Comparison of ENCODE assay signal across 1 cellular context in genomic region chr12:47852096-47852571, GRCh38.
TF ChIP-seq lines count a peak whose summit lies in the region.

No MANE protein-coding gene starts in this region.

TF ChIP-seq in HepG2, 621 proteins besides CTCF, POLR2A, EP300 and RAD21 (continued from another document and continues in another):
- TF ChIP-seq MEF2D (CRISPR knock-in tag; IDR thresholded peaks at IDR 0.05): peak; percentile 71; the same call in 1 of the 2 replicates
- no peak for TF ChIP-seq KAT7 (CRISPR knock-in tag; IDR thresholded peaks at IDR 0.05; ENCODE audit: borderline replicate concordance)
- TF ChIP-seq ZFP41 (CRISPR knock-in tag; IDR thresholded peaks at IDR 0.05; ENCODE audit: borderline replicate concordance): no peak
- TF ChIP-seq ZNF292 (CRISPR knock-in tag; IDR thresholded peaks at IDR 0.05; ENCODE audit: borderline replicate concordance, low read depth): peak; percentile 76; the same call in 1 of the 2 replicates
- TF ChIP-seq PAX8 (CRISPR knock-in tag; IDR thresholded peaks at IDR 0.05; ENCODE audit: borderline replicate concordance): no peak
- TF ChIP-seq NAIF1 (CRISPR knock-in tag; IDR thresholded peaks at IDR 0.05; ENCODE audit: borderline replicate concordance): no peak
- TF ChIP-seq GFI1 (CRISPR knock-in tag; IDR thresholded peaks at IDR 0.05; ENCODE audit: borderline replicate concordance): no peak
- TF ChIP-seq PITX1 (CRISPR knock-in tag; IDR thresholded peaks at IDR 0.05): peak; percentile 39; the same call in 1 of the 2 replicates
- no peak for TF ChIP-seq JDP2 (CRISPR knock-in tag; IDR thresholded peaks at IDR 0.05; ENCODE audit: borderline replicate concordance)
- no peak for TF ChIP-seq RAD51 (IDR thresholded peaks at IDR 0.05; ENCODE audit: borderline replicate concordance)
- TF ChIP-seq ZNF773 (CRISPR knock-in tag; IDR thresholded peaks at IDR 0.05; ENCODE audit: borderline replicate concordance): no peak
- TF ChIP-seq ZMYM4 (CRISPR knock-in tag; IDR thresholded peaks at IDR 0.05): 0 out of 2 replicates have a peak, but pooled peaks have one; percentile 10
- TF ChIP-seq ZNF329 (CRISPR knock-in tag; IDR thresholded peaks at IDR 0.05; ENCODE audit: low read depth): no peak
- TF ChIP-seq ZNF296 (CRISPR knock-in tag; conservative IDR thresholded peaks at IDR 0.05): no peak
- TF ChIP-seq JUN (CRISPR knock-in tag; IDR thresholded peaks at IDR 0.05): no peak
- TF ChIP-seq ZNF639 (CRISPR knock-in tag; conservative IDR thresholded peaks at IDR 0.05): no peak
- TF ChIP-seq MTF2 (CRISPR knock-in tag; IDR thresholded peaks at IDR 0.05; ENCODE audit: borderline replicate concordance): no peak
- TF ChIP-seq ZNF331 (CRISPR knock-in tag; IDR thresholded peaks at IDR 0.05): peak; percentile 18; the same call in 1 of the 2 replicates
- TF ChIP-seq TAF15 (IDR thresholded peaks at IDR 0.05; ENCODE audit: low read depth, low read length, poor library complexity, severe bottlenecking): no peak
- no peak for TF ChIP-seq GMEB2 (CRISPR knock-in tag; IDR thresholded peaks at IDR 0.05; ENCODE audit: low read depth)
- TF ChIP-seq NFKBIZ (CRISPR knock-in tag; IDR thresholded peaks at IDR 0.05): no peak
- TF ChIP-seq ZNF672 (CRISPR knock-in tag; IDR thresholded peaks at IDR 0.05): no peak
- TF ChIP-seq ZNF44 (CRISPR knock-in tag; IDR thresholded peaks at IDR 0.05): no peak
- TF ChIP-seq ARNT (IDR thresholded peaks at IDR 0.05): no peak
- TF ChIP-seq RBFOX2 (IDR thresholded peaks at IDR 0.05; ENCODE audit: low read depth, low read length): no peak
- 0 out of 2 replicates have a peak, but pooled peaks have one; percentile 34 for TF ChIP-seq ZIK1 (CRISPR knock-in tag; IDR thresholded peaks at IDR 0.05; ENCODE audit: borderline replicate concordance, low read depth)
- TF ChIP-seq ZNF24 (IDR thresholded peaks at IDR 0.05): no peak
- TF ChIP-seq ZSCAN29 (CRISPR knock-in tag; conservative IDR thresholded peaks at IDR 0.05): peak; percentile 99
- no peak for TF ChIP-seq MAF1 (CRISPR knock-in tag; IDR thresholded peaks at IDR 0.05; ENCODE audit: borderline replicate concordance)
- TF ChIP-seq ZNF788 (CRISPR knock-in tag; IDR thresholded peaks at IDR 0.05; ENCODE audit: borderline replicate concordance): peak; percentile 41; the same call in 1 of the 2 replicates
- TF ChIP-seq, protein P1, sequence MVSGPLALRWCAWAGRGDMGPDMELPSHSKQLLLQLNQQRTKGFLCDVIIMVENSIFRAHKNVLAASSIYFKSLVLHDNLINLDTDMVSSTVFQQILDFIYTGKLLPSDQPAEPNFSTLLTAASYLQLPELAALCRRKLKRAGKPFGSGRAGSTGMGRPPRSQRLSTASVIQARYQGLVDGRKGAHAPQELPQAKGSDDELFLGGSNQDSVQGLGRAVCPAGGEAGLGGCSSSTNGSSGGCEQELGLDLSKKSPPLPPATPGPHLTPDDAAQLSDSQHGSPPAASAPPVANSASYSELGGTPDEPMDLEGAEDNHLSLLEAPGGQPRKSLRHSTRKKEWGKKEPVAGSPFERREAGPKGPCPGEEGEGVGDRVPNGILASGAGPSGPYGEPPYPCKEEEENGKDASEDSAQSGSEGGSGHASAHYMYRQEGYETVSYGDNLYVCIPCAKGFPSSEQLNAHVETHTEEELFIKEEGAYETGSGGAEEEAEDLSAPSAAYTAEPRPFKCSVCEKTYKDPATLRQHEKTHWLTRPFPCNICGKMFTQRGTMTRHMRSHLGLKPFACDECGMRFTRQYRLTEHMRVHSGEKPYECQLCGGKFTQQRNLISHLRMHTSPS (CRISPR knock-in tag; IDR thresholded peaks at IDR 0.05; ENCODE audit: low read depth): no peak
- no peak for TF ChIP-seq CREBL2 (CRISPR knock-in tag; IDR thresholded peaks at IDR 0.05; ENCODE audit: borderline replicate concordance)
- TF ChIP-seq NFATC3 (CRISPR knock-in tag; IDR thresholded peaks at IDR 0.05): no peak
- TF ChIP-seq PAXIP1 (CRISPR knock-in tag; conservative IDR thresholded peaks at IDR 0.05): peak; percentile 85
- no peak for TF ChIP-seq KLF15 (CRISPR knock-in tag; IDR thresholded peaks at IDR 0.05; ENCODE audit: borderline replicate concordance)
- no peak for TF ChIP-seq ZNF543 (CRISPR knock-in tag; IDR thresholded peaks at IDR 0.05)
- TF ChIP-seq ZNF350 (CRISPR knock-in tag; IDR thresholded peaks at IDR 0.05; ENCODE audit: borderline replicate concordance, low read depth): no peak
- TF ChIP-seq SRY (CRISPR knock-in tag; IDR thresholded peaks at IDR 0.05): no peak
- TF ChIP-seq ZNF17 (CRISPR knock-in tag; IDR thresholded peaks at IDR 0.05): no peak
- no peak for TF ChIP-seq U2AF2 (IDR thresholded peaks at IDR 0.05; ENCODE audit: low read depth, low read length)
- TF ChIP-seq ZNF18 (CRISPR knock-in tag; IDR thresholded peaks at IDR 0.05; ENCODE audit: insufficient replicate concordance): no peak
- peak; percentile 18 for TF ChIP-seq YY1 (IDR thresholded peaks at IDR 0.05; ENCODE audit: insufficient read depth, insufficient replicate concordance, low read depth, low read length)
- TF ChIP-seq, protein P2, sequence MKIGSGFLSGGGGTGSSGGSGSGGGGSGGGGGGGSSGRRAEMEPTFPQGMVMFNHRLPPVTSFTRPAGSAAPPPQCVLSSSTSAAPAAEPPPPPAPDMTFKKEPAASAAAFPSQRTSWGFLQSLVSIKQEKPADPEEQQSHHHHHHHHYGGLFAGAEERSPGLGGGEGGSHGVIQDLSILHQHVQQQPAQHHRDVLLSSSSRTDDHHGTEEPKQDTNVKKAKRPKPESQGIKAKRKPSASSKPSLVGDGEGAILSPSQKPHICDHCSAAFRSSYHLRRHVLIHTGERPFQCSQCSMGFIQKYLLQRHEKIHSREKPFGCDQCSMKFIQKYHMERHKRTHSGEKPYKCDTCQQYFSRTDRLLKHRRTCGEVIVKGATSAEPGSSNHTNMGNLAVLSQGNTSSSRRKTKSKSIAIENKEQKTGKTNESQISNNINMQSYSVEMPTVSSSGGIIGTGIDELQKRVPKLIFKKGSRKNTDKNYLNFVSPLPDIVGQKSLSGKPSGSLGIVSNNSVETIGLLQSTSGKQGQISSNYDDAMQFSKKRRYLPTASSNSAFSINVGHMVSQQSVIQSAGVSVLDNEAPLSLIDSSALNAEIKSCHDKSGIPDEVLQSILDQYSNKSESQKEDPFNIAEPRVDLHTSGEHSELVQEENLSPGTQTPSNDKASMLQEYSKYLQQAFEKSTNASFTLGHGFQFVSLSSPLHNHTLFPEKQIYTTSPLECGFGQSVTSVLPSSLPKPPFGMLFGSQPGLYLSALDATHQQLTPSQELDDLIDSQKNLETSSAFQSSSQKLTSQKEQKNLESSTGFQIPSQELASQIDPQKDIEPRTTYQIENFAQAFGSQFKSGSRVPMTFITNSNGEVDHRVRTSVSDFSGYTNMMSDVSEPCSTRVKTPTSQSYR (CRISPR knock-in tag; IDR thresholded peaks at IDR 0.05; ENCODE audit: borderline replicate concordance): peak; percentile 40; the same call in 1 of the 2 replicates
- TF ChIP-seq ZNF451 (CRISPR knock-in tag; IDR thresholded peaks at IDR 0.05): no peak
- TF ChIP-seq ZNF557 (CRISPR knock-in tag; IDR thresholded peaks at IDR 0.05): no peak
